ENCODE assay signal across 8 cellular contexts in the genomic region with DNA sequence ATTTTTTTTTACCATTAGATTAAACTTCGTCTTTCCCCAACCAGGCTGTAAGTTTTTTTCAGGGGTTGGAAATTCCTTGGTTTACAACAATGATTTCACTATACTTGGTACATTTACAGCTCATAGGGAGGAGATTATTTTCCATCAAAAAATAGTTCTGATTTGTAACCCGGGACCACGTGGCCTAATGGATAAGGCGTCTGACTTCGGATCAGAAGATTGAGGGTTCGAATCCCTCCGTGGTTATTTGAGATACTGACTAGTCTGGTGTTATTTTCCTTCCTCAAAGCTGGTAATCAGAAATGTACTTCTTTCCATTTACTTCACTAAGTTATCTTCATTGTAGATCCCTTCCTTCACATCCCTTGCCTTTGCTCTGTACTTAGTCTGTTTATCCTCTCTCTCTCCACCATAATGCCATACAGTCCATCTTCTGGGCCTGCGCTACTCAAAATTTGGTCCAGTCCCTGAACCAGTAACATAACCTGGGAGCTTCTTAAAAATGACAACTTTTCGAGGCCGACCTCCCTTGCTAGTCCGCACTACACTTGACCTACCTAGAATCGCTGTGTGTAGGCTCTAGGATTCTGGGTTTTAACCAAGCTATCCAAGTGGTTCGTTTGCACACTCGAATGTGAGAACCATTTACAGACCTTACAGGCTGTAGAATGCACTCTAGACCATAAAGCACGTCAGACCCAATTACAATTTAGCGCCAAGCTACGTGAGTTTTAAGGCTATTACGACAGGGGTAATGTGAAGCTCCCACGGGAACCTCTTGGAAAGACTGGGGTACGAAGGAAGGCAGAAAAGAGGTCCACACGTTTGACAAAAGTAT. TPM values are rescaled to one million over a fixed set of nuclear protein-coding genes. Genes with fewer than 3 reads are reported as not detected.
DNase-seq lines count a peak whose midpoint lies in the region; ATAC-seq and TF ChIP-seq lines count a peak whose summit lies in the region.

No MANE protein-coding gene starts in this region.

- H3K36me3 Mint-ChIP-seq in stimulated activated memory B cell treated with anti-CD40 and anti-IgM and Interleukin-4, amounts not matched to agents 10 μg/mL and 1 μg/mL and 100 μg/mL, for 72 hours = no peaks in the 10 kb centered on the region

- peak overlapping the region; percentile 69 for H3K4me3 Mint-ChIP-seq in stimulated activated memory B cell treated with anti-CD40 and anti-IgM and Interleukin-4, amounts not matched to agents 10 μg/mL and 1 μg/mL and 100 μg/mL, for 72 hours

- H3K4me1 Mint-ChIP-seq in stimulated activated memory B cell treated with anti-CD40 and anti-IgM and Interleukin-4, amounts not matched to agents 10 μg/mL and 1 μg/mL and 100 μg/mL, for 72 hours = peaks cover 21% of the 10 kb centered on the region

- no peak for TF ChIP-seq POLR2A in right lobe of liver (IDR thresholded peaks at IDR 0.05)

- H3K27ac Mint-ChIP-seq in stimulated activated memory B cell treated with anti-CD40 and anti-IgM and Interleukin-4, amounts not matched to agents 10 μg/mL and 1 μg/mL and 100 μg/mL, for 72 hours = peak overlapping the region; percentile 5

- H3K9me3 Mint-ChIP-seq in stimulated activated memory B cell treated with anti-CD40 and anti-IgM and Interleukin-4, amounts not matched to agents 10 μg/mL and 1 μg/mL and 100 μg/mL, for 72 hours = peaks cover 8% of the 10 kb centered on the region

- H3K27ac ChIP-seq in WERI-Rb-1 = no peak overlapping the region
- no peak overlapping the region for H3K27ac ChIP-seq in right lobe of liver

- no peaks in the 10 kb centered on the region for H3K9me3 ChIP-seq in WERI-Rb-1 (ENCODE audit: severe bottlenecking)
- no peaks in the 10 kb centered on the region for H3K9me3 ChIP-seq in right lobe of liver

- intact Hi-C loops in right lobe of liver (cut with DNase I) = no loop called here

- peak overlapping the region; percentile 61 for H3K4me3 ChIP-seq in HFF-Myc (replicated peaks; ENCODE audit: low read depth, low read length)
- H3K4me3 ChIP-seq in WERI-Rb-1 (ENCODE audit: low read depth, low read length) = peak overlapping the region; percentile 92
- H3K4me3 ChIP-seq in right lobe of liver = peak overlapping the region; percentile 41 to 51 (median 46)

- TF ChIP-seq CTCF in HFF-Myc (IDR thresholded peaks at IDR 0.05; ENCODE audit: low read depth, low read length, missing control alignments) (no peak), WERI-Rb-1 (IDR thresholded peaks at IDR 0.05; ENCODE audit: low read depth, low read length) (no peak), right lobe of liver (IDR thresholded peaks at IDR 0.05) (no peak)

- H3K36me3 ChIP-seq in WERI-Rb-1 (no peaks in the 10 kb centered on the region), right lobe of liver (no peaks in the 10 kb centered on the region)

- DNase-seq in DMS 273 treated with DMSO at 0.1 percent for 48 hours (lab: John Stamatoyannopoulos, UW) = peak; percentile 94
- DNase-seq in HFF-Myc (ENCODE audit: extremely low read depth, low read depth) = peak; percentile 94
- DNase-seq in NCI-H2196 (lab: John Stamatoyannopoulos, UW; ENCODE audit: unreplicated experiment) = peak; percentile 52
- DNase-seq in WERI-Rb-1 = peak; percentile 69
- peak; percentile 84 for DNase-seq in dermis blood vessel endothelial cell
- DNase-seq in right lobe of liver = peak in 1 of 3 donors; percentile 58

- H3K27me3 Mint-ChIP-seq in stimulated activated memory B cell treated with anti-CD40 and anti-IgM and Interleukin-4, amounts not matched to agents 10 μg/mL and 1 μg/mL and 100 μg/mL, for 72 hours = peaks cover 58% of the 10 kb centered on the region

- no peaks in the 10 kb centered on the region for H3K4me1 ChIP-seq in right lobe of liver

- WGBS in right lobe of liver (ENCODE audit: insufficient coverage, low coverage, low lambda C conversion rate, missing lambda C conversion rate) = 36% methylated on average over 21 of the region's 21 CpGs

- H3K27me3 ChIP-seq in WERI-Rb-1 (ENCODE audit: insufficient read depth, low read depth, severe bottlenecking) = no peaks in the 10 kb centered on the region
- H3K27me3 ChIP-seq in right lobe of liver = peaks cover 0 to 7% of the 10 kb centered on the region in 2 donors

- peak; percentile 58 to 89 (median 84) for ATAC-seq in right lobe of liver
- ATAC-seq in stimulated activated memory B cell treated with anti-CD40 and anti-IgM and Interleukin-4, amounts not matched to agents 10 μg/mL and 1 μg/mL and 100 μg/mL, for 72 hours = no peak
- no peak for ATAC-seq in HG02970 (IDR thresholded peaks at IDR 0.05; ENCODE audit: low FRiP score, unreplicated experiment)

RNA-seq across cellular contexts. Expression of gene BTN3A2, which starts 42.1 kb away (rescaled TPM):
- total RNA-seq in dermis blood vessel endothelial cell = 28.8 and 44.4 TPM in 2 replicates
- total RNA-seq in right lobe of liver = 10 to 100 TPM in 5 of 6 experiments, 1 to 10 TPM in 1; 7.7 to 21.6 (median 15.4) TPM

Comparison
In these comparisons a context has a peak if more than half of its experiments do, and no peak if none do; other contexts are left out.
1. ATAC-seq: peak in right lobe of liver (4 of 4); none in stimulated activated memory B cell treated with anti-CD40 and anti-IgM and Interleukin-4, amounts not matched to agents 10 μg/mL and 1 μg/mL and 100 μg/mL, for 72 hours (single experiment) and HG02970 (single experiment).
2. Peak in every context shown above with its lines, with median percentiles within 50 percentile points of each other: H3K4me3 ChIP-seq.